In the genomic region with DNA sequence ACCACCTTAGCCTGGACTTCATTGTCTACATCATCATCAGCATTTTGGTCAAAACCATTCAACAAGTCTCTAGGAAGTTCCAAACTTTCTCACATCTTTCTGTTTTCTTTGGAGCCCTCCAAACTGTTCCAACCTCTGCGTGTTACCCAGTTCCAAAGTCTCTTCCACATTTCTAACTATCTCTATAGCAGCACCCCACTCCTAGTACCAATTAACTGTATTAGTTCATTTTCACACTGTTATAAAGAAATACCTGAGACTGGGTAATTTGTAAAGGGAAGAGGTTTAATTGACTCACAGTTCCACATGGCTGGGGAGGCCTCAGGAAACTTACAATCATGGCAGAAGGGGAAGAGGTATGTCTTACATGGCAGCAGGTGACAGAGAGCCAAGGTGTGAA, we compare ENCODE assay signal across 5 cellular contexts. TPM values are rescaled to one million over a fixed set of nuclear protein-coding genes. Genes with fewer than 3 reads are reported as not detected.
"Had no signal": no experiment of that assay in that cellular context is flagged by ENCODE, and none has a peak within 500 bp of the region (broad histone marks: within the 10 kb centered on the region; RNA-seq: fewer than 3 reads in every experiment).

No MANE protein-coding gene starts in this region.

RNA-seq across cellular contexts. Expression of gene MSTN, which starts 46.6 kb away (rescaled TPM):
- total RNA-seq: HepG2, HT-29, HT1080 had no signal
- polyA plus RNA-seq: IgD-negative memory B cell, IMR-90 had no signal
